Comparison of ENCODE assay signal across 1 cellular context in genomic region chr12:122726056-122726558, GRCh38.
TF ChIP-seq lines count a peak whose summit lies in the region.

No MANE protein-coding gene starts in this region.

TF ChIP-seq in HepG2, 621 proteins besides CTCF, POLR2A, EP300 and RAD21 (continued from another document):
- TF ChIP-seq PPARG (CRISPR knock-in tag; conservative IDR thresholded peaks at IDR 0.05): peak; percentile 48; the same call in 1 of the 2 replicates
- TF ChIP-seq ZBTB49 (CRISPR knock-in tag; IDR thresholded peaks at IDR 0.05; ENCODE audit: borderline replicate concordance): no peak
- TF ChIP-seq ZC3H4 (CRISPR knock-in tag; IDR thresholded peaks at IDR 0.05; ENCODE audit: borderline replicate concordance): no peak
- no peak for TF ChIP-seq ZNF549 (CRISPR knock-in tag; IDR thresholded peaks at IDR 0.05)
- TF ChIP-seq ZBTB10 (CRISPR knock-in tag; IDR thresholded peaks at IDR 0.05; ENCODE audit: borderline replicate concordance): no peak
- TF ChIP-seq ZNF564 (CRISPR knock-in tag; IDR thresholded peaks at IDR 0.05): no peak
TF ChIP-seq in HepG2: peak in this region for 22.
